Comparison of ENCODE assay signal across 25 cellular contexts in genomic region chr7:97442-97841, GRCh38.
DNase-seq lines count a peak whose midpoint lies in the region; ATAC-seq and TF ChIP-seq lines count a peak whose summit lies in the region.
"Had no signal": no experiment of that assay in that cellular context is flagged by ENCODE, and none has a peak within 500 bp of the region (broad histone marks: within the 10 kb centered on the region; RNA-seq: fewer than 3 reads in every experiment).

No MANE protein-coding gene starts in this region.

- no peak overlapping the region for H2BK20ac ChIP-seq in H9 (ENCODE audit: low read depth, low read length, poor library complexity, severe bottlenecking)

- no peak for TF ChIP-seq EP300 in upper lobe of left lung (IDR thresholded peaks at IDR 0.05)

- H2AK5ac ChIP-seq in H9 (ENCODE audit: insufficient read length, low read length): no peak overlapping the region

- intact Hi-C loops in right lobe of liver (cut with DNase I) (no loop called here), testis (cut with DNase I; ENCODE audit: low total_unique reads) (no loop called here)

- H3K4me3 ChIP-seq in LNCaP clone FGC (ENCODE audit: low read depth, low read length): no peak overlapping the region
- H3K4me3 ChIP-seq in iPS DF 6.9 (ENCODE audit: low read length): no peak overlapping the region
- H3K4me3 ChIP-seq in right lobe of liver: no peak overlapping the region
- H3K4me3 ChIP-seq in testis: no peak overlapping the region
- H3K4me3 ChIP-seq in upper lobe of left lung: no peak overlapping the region
- H3K4me3 ChIP-seq: PC-9, SJCRH30 had no signal

- H3K4me2 ChIP-seq in H9 (ENCODE audit: insufficient read depth, insufficient read length, low read length): peak overlapping the region; percentile 11
- H3K4me2 ChIP-seq: PC-9 had no signal

- no CpG with 5 or more reads among the region's 3 CpGs for WGBS in H9 (ENCODE audit: extremely low coverage, insufficient read length, low lambda C conversion rate)
- WGBS in iPS DF 6.9 (ENCODE audit: insufficient coverage, insufficient read length): no CpG with 5 or more reads among the region's 3 CpGs
- WGBS in right lobe of liver (ENCODE audit: insufficient coverage, low coverage, low lambda C conversion rate, missing lambda C conversion rate): 66% methylated on average over 3 of the region's 3 CpGs
- 68 to 78% methylated on average over 3 of the region's 3 CpGs for whole genome bisulfite sequencing in testis, 2 donors
- 64 to 69% methylated on average over 3 of the region's 3 CpGs for WGBS in upper lobe of left lung, 2 donors

- no peak overlapping the region for H3T11ph ChIP-seq in H9 (ENCODE audit: low read length)

- H3K27ac ChIP-seq in H9 (ENCODE audit: insufficient read length, low read depth, low read length): peak overlapping the region; percentile 92
- H3K27ac ChIP-seq in iPS DF 6.9 (ENCODE audit: low read length): peak overlapping the region; percentile 100
- no peak overlapping the region for H3K27ac ChIP-seq in right lobe of liver
- H3K27ac ChIP-seq in testis: no peak overlapping the region
- no peak overlapping the region for H3K27ac ChIP-seq in upper lobe of left lung
- H3K27ac ChIP-seq: PC-9, SJCRH30 had no signal

- no peak overlapping the region for H3K23ac ChIP-seq in H9 (ENCODE audit: insufficient read length, low read depth, low read length)

- H4K20me1 ChIP-seq in H9 (ENCODE audit: control insufficient read depth, insufficient read depth, insufficient read length): no peaks in the 10 kb centered on the region

- peaks cover 80 to 85% of the 10 kb centered on the region in 2 experiments for H3K4me1 Mint-ChIP-seq in H9
- H3K4me1 Mint-ChIP-seq in effector memory CD8-positive, alpha-beta T cell (ENCODE audit: low read depth in 2 of 2): peaks cover 0 to 3% of the 10 kb centered on the region in 2 donors

- peaks cover 9 to 14% of the 10 kb centered on the region in 2 experiments for H3K9me3 Mint-ChIP-seq in H9
- peaks cover 0 to 2% of the 10 kb centered on the region in 2 donors for H3K9me3 Mint-ChIP-seq in effector memory CD8-positive, alpha-beta T cell

- H4K91ac ChIP-seq in H9 (ENCODE audit: insufficient read length, low read depth, low read length): no peak overlapping the region

- H3K9me3 ChIP-seq in H9 (ENCODE audit: control insufficient read depth, low read depth, low read length) (no peaks in the 10 kb centered on the region), iPS DF 6.9 (ENCODE audit: control insufficient read depth, insufficient read depth, low read length) (no peaks in the 10 kb centered on the region), right lobe of liver (no peaks in the 10 kb centered on the region), testis (no peaks in the 10 kb centered on the region), upper lobe of left lung (peaks cover 0 to 8% (median 4%) of the 10 kb centered on the region in 4 donors)
- H3K9me3 ChIP-seq: SJCRH30 had no signal

- peaks cover 4 to 21% (median 11%) of the 10 kb centered on the region in 3 experiments; a peak in 6 of 7 replicates for H3K36me3 Mint-ChIP-seq in H9 (ENCODE audit: insufficient read depth in 1 of 3, low read depth in 3 of 3)
- no peaks in the 10 kb centered on the region for H3K36me3 Mint-ChIP-seq in effector memory CD8-positive, alpha-beta T cell (ENCODE audit: insufficient read depth)

- ATAC-seq in right lobe of liver (peak in 1 of 4 donors; percentile 55), upper lobe of left lung (ENCODE audit: low FRiP score in 2 of 2) (no peak)
- no peak for ATAC-seq in effector memory CD8-positive, alpha-beta T cell (replicated peaks)
- ATAC-seq: Right ventricle myocardium inferior, SK-N-SH treated with all-trans-retinoic acid at 6 μM for 48 hours had no signal

- H3K27me3 ChIP-seq in H9 (ENCODE audit: insufficient read depth, low read length): no peaks in the 10 kb centered on the region
- H3K27me3 ChIP-seq in iPS DF 6.9 (ENCODE audit: control insufficient read depth, insufficient read depth, low read length): no peaks in the 10 kb centered on the region
- no peaks in the 10 kb centered on the region for H3K27me3 ChIP-seq in right lobe of liver
- H3K27me3 ChIP-seq in testis: no peaks in the 10 kb centered on the region
- no peaks in the 10 kb centered on the region for H3K27me3 ChIP-seq in upper lobe of left lung
- H3K27me3 ChIP-seq: SJCRH30 had no signal

- no peak overlapping the region for H3K56ac ChIP-seq in H9 (ENCODE audit: insufficient read length, low read depth, low read length)

- H2BK120ac ChIP-seq in H9 (ENCODE audit: low read depth, low read length, poor library complexity, severe bottlenecking): no peak overlapping the region

- peaks cover 3% of the 10 kb centered on the region; the same call in 1 of the 2 replicates for H3K27me3 Mint-ChIP-seq in H9 (ENCODE audit: low read depth)
- H3K27me3 Mint-ChIP-seq in effector memory CD8-positive, alpha-beta T cell: peaks cover 22 to 33% of the 10 kb centered on the region in 2 donors

- H3K4me3 Mint-ChIP-seq in H9: peak overlapping the region in 1 of 2 experiments; percentile 36; a peak in 2 of 5 replicates
- no peak overlapping the region for H3K4me3 Mint-ChIP-seq in effector memory CD8-positive, alpha-beta T cell

- no peaks in the 10 kb centered on the region; the same call in 1 of the 2 replicates for H3K79me2 ChIP-seq in H9 (ENCODE audit: insufficient read depth, low read length)

- no peaks in the 10 kb centered on the region for H3K79me1 ChIP-seq in H9 (ENCODE audit: insufficient read depth, low read depth, low read length, poor library complexity, severe bottlenecking)

- no peak overlapping the region for H2AFZ ChIP-seq in H9 (ENCODE audit: low read length)
- H2AFZ ChIP-seq: PC-9 had no signal

- H3K14ac ChIP-seq in H9 (ENCODE audit: insufficient read depth, low read length): no peak overlapping the region

- TF ChIP-seq POLR2A in right lobe of liver (IDR thresholded peaks at IDR 0.05) (no peak), testis (IDR thresholded peaks at IDR 0.05) (no peak), upper lobe of left lung (IDR thresholded peaks at IDR 0.05) (no peak)

- H2BK5ac ChIP-seq in H9 (ENCODE audit: insufficient read length, low read length): no peak overlapping the region

- peaks cover 14% of the 10 kb centered on the region; the same call in 1 of the 2 replicates for H3K4me1 ChIP-seq in H9 (ENCODE audit: insufficient read depth, low read length)
- H3K4me1 ChIP-seq in iPS DF 6.9 (ENCODE audit: control insufficient read depth, insufficient read depth, low read length): peaks cover 11% of the 10 kb centered on the region
- no peaks in the 10 kb centered on the region for H3K4me1 ChIP-seq in right lobe of liver
- no peaks in the 10 kb centered on the region for H3K4me1 ChIP-seq in testis
- H3K4me1 ChIP-seq in upper lobe of left lung: no peaks in the 10 kb centered on the region
- H3K4me1 ChIP-seq: SJCRH30 had no signal

- no peak overlapping the region for H2BK12ac ChIP-seq in H9 (ENCODE audit: insufficient read length, low read depth, low read length)

- peak; percentile 26; the same call in 2 of the 3 replicates for TF ChIP-seq CTCF in H9 (conservative IDR thresholded peaks at IDR 0.05)
- peak; percentile 4; the same call in 1 of the 2 replicates for TF ChIP-seq CTCF in LNCaP clone FGC (IDR thresholded peaks at IDR 0.05; ENCODE audit: control insufficient read depth, extremely low read depth, insufficient read depth)
- TF ChIP-seq CTCF in right lobe of liver (IDR thresholded peaks at IDR 0.05): peak in 3 of 4 donors; percentile 4 to 17 (median 16)
- TF ChIP-seq CTCF in testis (IDR thresholded peaks at IDR 0.05): no peak
- TF ChIP-seq CTCF in upper lobe of left lung (IDR thresholded peaks at IDR 0.05): no peak

- no peak overlapping the region for H4K8ac ChIP-seq in H9 (replicated peaks; ENCODE audit: insufficient read length, low read depth, low read length)

- DNase-seq in H9: no peak
- DNase-seq in LNCaP clone FGC (ENCODE audit: low read depth): no peak
- DNase-seq in iPS DF 6.9 (ENCODE audit: low read depth, low spot score): no peak
- no peak for DNase-seq in right lobe of liver
- DNase-seq in effector memory CD8-positive, alpha-beta T cell: no peak
- no peak for DNase-seq in testis
- DNase-seq in upper lobe of left lung: no peak
- no peak for DNase-seq in GM19238 (ENCODE audit: insufficient read length, low spot score)
- DNase-seq: 8988T, ACHN, Calu3, DMS79 treated with DMSO at 0.1 percent for 48 hours, GF-D8, Karpas-422, MV-4-11, NCI-H1105 treated with DMSO at 0.1 percent for 48 hours, NCI-H146, NCI-H1930, NCI-H2107, NCI-H446 treated with DMSO at 0.1 percent for 48 hours, NCI-H526, PC-9, SJCRH30 had no signal

- no peak overlapping the region for H4K5ac ChIP-seq in H9 (ENCODE audit: insufficient read length, low read depth, low read length)

- H3K18ac ChIP-seq in H9 (ENCODE audit: insufficient read length, low read depth, low read length): no peak overlapping the region

- H3K23me2 ChIP-seq in H9 (ENCODE audit: insufficient read length, low read depth, low read length, poor library complexity, severe bottlenecking): peaks cover 5% of the 10 kb centered on the region

- peak overlapping the region; percentile 41 to 97 (median 93) for H3K27ac Mint-ChIP-seq in H9
- H3K27ac Mint-ChIP-seq in effector memory CD8-positive, alpha-beta T cell: no peak overlapping the region

- no peaks in the 10 kb centered on the region for H3K36me3 ChIP-seq in iPS DF 6.9 (ENCODE audit: control insufficient read depth, insufficient read depth, low read length)
- H3K36me3 ChIP-seq in right lobe of liver: no peaks in the 10 kb centered on the region
- H3K36me3 ChIP-seq in testis (ENCODE audit: low read depth, missing control alignments): no peaks in the 10 kb centered on the region
- H3K36me3 ChIP-seq in upper lobe of left lung: no peaks in the 10 kb centered on the region
- H3K36me3 ChIP-seq: SJCRH30 had no signal

- H3K9ac ChIP-seq in H9 (ENCODE audit: extremely low read depth, insufficient read length, low read length): no peak overlapping the region

- H2BK15ac ChIP-seq in H9 (ENCODE audit: low read depth, low read length): no peak overlapping the region

- H3K4ac ChIP-seq in H9 (ENCODE audit: low read depth, low read length): no peak overlapping the region

Comparison
In these comparisons a context has a peak if more than half of its experiments do, and no peak if none do; other contexts are left out.
1. H3K27ac ChIP-seq: peak in H9 (single experiment) and iPS DF 6.9 (single experiment); none in right lobe of liver (0 of 3), testis (0 of 2) and upper lobe of left lung (0 of 4).
2. H3K27ac Mint-ChIP-seq: peak in H9 (3 of 3); none in effector memory CD8-positive, alpha-beta T cell (0 of 2).
3. CTCF ChIP-seq: peak in H9 (single experiment), LNCaP clone FGC (single experiment) and right lobe of liver (3 of 4); none in testis (0 of 3) and upper lobe of left lung (0 of 6).